Comparison of ENCODE assay signal across 8 cellular contexts in the genomic region with DNA sequence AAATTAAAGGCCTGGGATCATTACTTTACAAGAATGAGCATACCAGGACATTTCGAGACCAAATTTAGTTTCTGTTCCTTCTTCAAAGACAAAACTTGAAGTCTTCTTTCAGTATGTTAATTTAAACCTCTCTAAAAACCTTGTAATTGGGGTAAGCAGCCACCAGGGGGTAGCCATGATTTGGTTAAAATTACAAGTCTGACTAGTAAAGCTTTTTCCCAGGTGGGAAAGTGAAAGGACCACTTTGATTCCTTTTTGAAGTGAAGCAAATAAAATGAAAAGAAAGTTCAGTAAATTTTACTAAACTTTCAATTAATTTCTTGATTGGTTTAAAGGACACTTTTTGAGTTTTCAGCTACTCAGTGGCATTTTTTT.
A peak's percentile ranks its signal among the peaks of the same experiment; 100 is the strongest.
DNase-seq lines count a peak whose midpoint lies in the region; ATAC-seq and TF ChIP-seq lines count a peak whose summit lies in the region.

No MANE protein-coding gene starts in this region.

- no peak overlapping the region for H2BK120ac ChIP-seq in mesendoderm (ENCODE audit: low read depth, low read length)

- H3K79me2 ChIP-seq in DOHH2 (ENCODE audit: control insufficient read depth, low read length) (no peaks in the 10 kb centered on the region), mesendoderm (ENCODE audit: control insufficient read depth, insufficient read depth, low read length) (no peaks in the 10 kb centered on the region)

- no peak overlapping the region for H2BK15ac ChIP-seq in mesendoderm (replicated peaks; ENCODE audit: low read depth)

- H3K4me3 ChIP-seq in DOHH2 (ENCODE audit: low read length) (no peak overlapping the region), SJCRH30 (no peak overlapping the region), mesendoderm (ENCODE audit: low read length) (no peak overlapping the region)

- WGBS in mesendoderm (ENCODE audit: extremely low coverage, insufficient coverage, low lambda C conversion rate): no CpG with 5 or more reads among the region's 1 CpG

- no peak overlapping the region for H3K56ac ChIP-seq in mesendoderm (ENCODE audit: low read length)

- ATAC-seq in HG03103 (IDR thresholded peaks at IDR 0.05; ENCODE audit: low read depth, unreplicated experiment): peak; percentile 93

- no peak overlapping the region for H3K4ac ChIP-seq in mesendoderm (ENCODE audit: low read depth, low read length)

- H4K20me1 ChIP-seq in DOHH2 (ENCODE audit: control insufficient read depth, insufficient read depth, low read depth, low read length): no peaks in the 10 kb centered on the region

- H4K8ac ChIP-seq in mesendoderm (ENCODE audit: low read depth, low read length): no peak overlapping the region

- H3K79me1 ChIP-seq in mesendoderm (ENCODE audit: low read length): no peaks in the 10 kb centered on the region

- H3K9ac ChIP-seq in mesendoderm (ENCODE audit: low read length): no peak overlapping the region

- H2BK5ac ChIP-seq in mesendoderm (ENCODE audit: low read length): no peak overlapping the region

- H3K18ac ChIP-seq in mesendoderm (ENCODE audit: low read length): no peak overlapping the region

- peak; percentile 87 for TF ChIP-seq CTCF in DOHH2 (IDR thresholded peaks at IDR 0.05; ENCODE audit: low read depth, low read length, poor library complexity, severe bottlenecking)

- H3K4me1 ChIP-seq in DOHH2 (ENCODE audit: control insufficient read depth, low read length) (peaks cover 30% of the 10 kb centered on the region), SJCRH30 (peaks cover 10% of the 10 kb centered on the region), mesendoderm (ENCODE audit: control insufficient read depth, low read depth, low read length) (no peaks in the 10 kb centered on the region)

- H3F3A ChIP-seq in DOHH2 (ENCODE audit: control insufficient read depth, insufficient read depth): no peaks in the 10 kb centered on the region

- no peak overlapping the region for H4K5ac ChIP-seq in mesendoderm (ENCODE audit: low read length)

- H3K36me3 ChIP-seq in DOHH2 (ENCODE audit: control insufficient read depth, low read length) (no peaks in the 10 kb centered on the region), SJCRH30 (no peaks in the 10 kb centered on the region), mesendoderm (ENCODE audit: control insufficient read depth, insufficient read depth, low read length) (no peaks in the 10 kb centered on the region)

- H3K4me2 ChIP-seq in DOHH2 (ENCODE audit: low read length) (peak overlapping the region; percentile 7), mesendoderm (ENCODE audit: low read length) (no peak overlapping the region)

- H3K27me3 ChIP-seq in DOHH2 (ENCODE audit: control insufficient read depth, low read length) (no peaks in the 10 kb centered on the region), SJCRH30 (no peaks in the 10 kb centered on the region), mesendoderm (ENCODE audit: insufficient read depth, low read length, poor library complexity) (no peaks in the 10 kb centered on the region)

- H3K23ac ChIP-seq in mesendoderm (ENCODE audit: low read length): no peak overlapping the region

- DNase-seq in GM19238 (ENCODE audit: insufficient read length, low spot score) (peak; percentile 4), SJCRH30 (peak; percentile 30 to 67), mesendoderm (peak; percentile 67), NCI-H187 treated with DMSO at 0.1 percent for 48 hours (lab: John Stamatoyannopoulos, UW) (no peak), NCI-H2227 (lab: John Stamatoyannopoulos, UW; ENCODE audit: unreplicated experiment) (no peak)
- DNase-seq in activated CD4-positive, CD25-positive, alpha-beta regulatory T cell treated with anti-CD3 and anti-CD28 coated beads, Interleukin-2, amount 50 U/mL, for 72 hours: no peak

- H3K27ac ChIP-seq in DOHH2 (ENCODE audit: low read depth, low read length) (no peak overlapping the region), SJCRH30 (no peak overlapping the region), mesendoderm (ENCODE audit: low read depth, low read length) (no peak overlapping the region)

- H3K9me2 ChIP-seq in DOHH2 (replicated peaks; ENCODE audit: control insufficient read depth, low read length): no peaks in the 10 kb centered on the region

- H3K9me3 ChIP-seq in DOHH2 (ENCODE audit: control insufficient read depth, insufficient read depth, low read length) (no peaks in the 10 kb centered on the region), SJCRH30 (replicated peaks) (no peaks in the 10 kb centered on the region)

- no peak overlapping the region for H2AK5ac ChIP-seq in mesendoderm (ENCODE audit: low read length)

Comparison
In these comparisons a context has a peak if more than half of its experiments do, and no peak if none do; other contexts are left out.
1. DNase-seq: peak in GM19238 (single experiment), SJCRH30 (2 of 2) and mesendoderm (single experiment); none in activated CD4-positive, CD25-positive, alpha-beta regulatory T cell treated with anti-CD3 and anti-CD28 coated beads, Interleukin-2, amount 50 U/mL, for 72 hours (single experiment), NCI-H187 treated with DMSO at 0.1 percent for 48 hours (single experiment) and NCI-H2227 (single experiment).